ENCODE assay signal across 9 cellular contexts in genomic region chr6:56671651-56672461, GRCh38. TPM values are rescaled to one million over a fixed set of nuclear protein-coding genes. Genes with fewer than 3 reads are reported as not detected.
DNase-seq lines count a peak whose midpoint lies in the region; ATAC-seq and TF ChIP-seq lines count a peak whose summit lies in the region.
"Had no signal": no experiment of that assay in that cellular context is flagged by ENCODE, and none has a peak within 500 bp of the region (broad histone marks: within the 10 kb centered on the region; RNA-seq: fewer than 3 reads in every experiment).

No MANE protein-coding gene starts in this region.

- DNase-seq in Right ventricle myocardium inferior (ENCODE audit: missing footprints) (peak; percentile 62), cardiac septum (ENCODE audit: low spot score) (no peak), dorsolateral prefrontal cortex (peak; percentile 32 to 81 (median 76)), ACHN (no peak), NK-92 (lab: John Stamatoyannopoulos, UW; ENCODE audit: unreplicated experiment) (no peak)
- DNase-seq in stimulated activated CD4-positive, alpha-beta T cell treated with anti-CD3 and anti-CD28 coated beads, Interleukin-2, amount 100 ng/mL, for 24 hours: no peak
- DNase-seq: activated CD8-positive, alpha-beta memory T cell treated with anti-CD3 and anti-CD28 coated beads for 24 hours had no signal

- H3K9ac ChIP-seq in mucosa of stomach (ENCODE audit: low read length): peak overlapping the region; percentile 50

- in situ Hi-C loops in ACHN (cut with HindIII; ENCODE audit: low pct_ligation_motif_present, low pct_unique_long_range_greater_than_20kb, low sequenced_read_pairs): no loop called here

- ATAC-seq in Right ventricle myocardium inferior (peak; percentile 62), GM21737 (IDR thresholded peaks at IDR 0.05; ENCODE audit: unreplicated experiment) (no peak)

- H3K4me3 ChIP-seq in dorsolateral prefrontal cortex: peak overlapping the region in 42 of 59 donors; percentile 0 to 56 (median 26)
- H3K4me3 ChIP-seq in mucosa of stomach (ENCODE audit: low read length): no peak overlapping the region

- no peaks in the 10 kb centered on the region for H3K36me3 ChIP-seq in mucosa of stomach (ENCODE audit: control insufficient read depth, insufficient read depth, low read length)

- H3K27ac ChIP-seq in dorsolateral prefrontal cortex: peak overlapping the region; percentile 67 to 99 (median 94)

- intact Hi-C loops in Right ventricle myocardium inferior (cut with DNase I) (no loop called here), cardiac septum (cut with DNase I) (no loop called here), dorsolateral prefrontal cortex (cut with DNase I) (no loop called here)

- peaks cover 14% of the 10 kb centered on the region for H3K4me1 ChIP-seq in mucosa of stomach (ENCODE audit: control insufficient read depth, insufficient read depth, low read length)

- no peaks in the 10 kb centered on the region for H3K9me3 ChIP-seq in mucosa of stomach (ENCODE audit: control insufficient read depth, low read length)

- peak in 6 of 56 donors; percentile 2 to 31 (median 7) for TF ChIP-seq CTCF in dorsolateral prefrontal cortex (IDR thresholded peaks at IDR 0.05 in 54 of 56, conservative IDR thresholded peaks at IDR 0.05 in 2 of 56; ENCODE audit: low read depth in 1 of 56, partially characterized antibody in 56 of 56)

- H3K27me3 ChIP-seq in dorsolateral prefrontal cortex (no peaks in the 10 kb centered on the region), mucosa of stomach (ENCODE audit: control insufficient read depth, insufficient read depth, low read length) (no peaks in the 10 kb centered on the region)

RNA-seq across cellular contexts. Expression of gene DST, which starts 29.2 kb away (rescaled TPM):
- total RNA-seq in Right ventricle myocardium inferior: 243 TPM
- total RNA-seq in cardiac septum: 457 TPM
- total RNA-seq in dorsolateral prefrontal cortex: 1,000 to 10,000 TPM in 3 of 120 experiments, 100 to 1,000 TPM in 117; 466 to 1,197 (median 668) TPM

Comparison
In these comparisons a context has a peak if more than half of its experiments do, and no peak if none do; other contexts are left out.
1. DNase-seq: peak in Right ventricle myocardium inferior (single experiment) and dorsolateral prefrontal cortex (10 of 10); none in cardiac septum (single experiment), ACHN (single experiment), NK-92 (single experiment) and stimulated activated CD4-positive, alpha-beta T cell treated with anti-CD3 and anti-CD28 coated beads, Interleukin-2, amount 100 ng/mL, for 24 hours (0 of 2).